In the genomic region with DNA sequence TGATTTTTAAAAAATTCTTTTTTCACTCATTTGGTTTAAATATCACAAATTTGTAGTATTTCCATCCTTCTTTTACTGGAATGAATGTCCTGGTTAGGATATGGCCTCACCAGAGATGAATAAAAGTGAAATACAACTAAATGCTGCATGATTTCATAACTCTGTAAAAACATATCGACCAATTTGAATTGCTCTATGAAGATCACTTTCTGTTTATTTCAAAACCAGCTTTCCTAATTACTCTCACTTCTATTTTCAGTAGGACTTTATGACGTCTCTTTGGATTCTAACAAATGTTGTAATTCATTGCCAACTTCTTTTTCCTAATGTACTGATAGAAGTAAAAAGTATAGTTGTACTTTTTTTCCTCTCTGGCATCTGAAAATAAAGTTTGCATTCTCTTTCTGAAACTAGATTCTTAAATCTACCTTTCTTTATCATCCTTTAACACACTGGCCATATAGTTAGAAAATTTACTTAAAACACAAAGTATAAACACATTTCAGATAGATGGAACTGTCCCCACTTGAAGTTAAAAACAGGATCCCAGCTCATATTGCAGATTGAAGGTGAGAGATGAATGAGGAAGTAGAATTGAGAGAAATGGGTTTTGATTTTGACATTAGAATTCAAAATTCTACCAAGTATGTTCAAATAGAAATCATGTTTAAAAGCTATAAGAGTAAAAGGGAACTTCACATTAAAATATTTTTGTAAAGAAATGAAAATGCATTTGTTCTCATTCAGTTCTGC, we compare ENCODE assay signal across 24 cellular contexts. TPM values are rescaled to one million over a fixed set of nuclear protein-coding genes. Genes with fewer than 3 reads are reported as not detected.
DNase-seq lines count a peak whose midpoint lies in the region; ATAC-seq and TF ChIP-seq lines count a peak whose summit lies in the region.
"Had no signal": no experiment of that assay in that cellular context is flagged by ENCODE, and none has a peak within 500 bp of the region (broad histone marks: within the 10 kb centered on the region; RNA-seq: fewer than 3 reads in every experiment).

No MANE protein-coding gene starts in this region.

- CTCF ChIA-PET in Caco-2 (lab: Charles Lee), result no interaction called here

- H3K4me3 ChIP-seq in Caco-2 (ENCODE audit: low read depth, low read length) (no peak overlapping the region), left lung (no peak overlapping the region)
- H3K4me3 ChIP-seq: SK-N-MC had no signal

- no TSS peak for BruUV-seq in Caco-2 (replicated peaks; lab: Mats Ljungman, UMichigan)

- peak; percentile 33 to 65 for ATAC-seq in activated T-cell treated with anti-CD3 and anti-CD28 coated beads, Interleukin-2, amount 50 U/mL, for 72 hours (replicated peaks in 1 of 2)
- ATAC-seq in activated T-helper 17 cell treated with anti-CD3 and anti-CD28 coated beads, Interleukin-2, amount 50 U/mL, for 72 hours (replicated peaks), result peak; percentile 62
- ATAC-seq in left lung, result no peak
- ATAC-seq: HCT116, PC-3, T-helper 17 cell had no signal

- no peaks in the 10 kb centered on the region for H3K36me3 Mint-ChIP-seq in activated T-cell treated with anti-CD3 and anti-CD28 coated beads, Interleukin-2, amount 50 U/mL, for 72 hours (ENCODE audit: insufficient read depth in 2 of 2)
- H3K36me3 Mint-ChIP-seq in activated T-helper 17 cell treated with anti-CD3 and anti-CD28 coated beads, Interleukin-2, amount 50 U/mL, for 72 hours (ENCODE audit: low read depth), result no peaks in the 10 kb centered on the region
- H3K36me3 Mint-ChIP-seq in Caco-2 (ENCODE audit: insufficient read depth, unreplicated experiment), result no peaks in the 10 kb centered on the region
- H3K36me3 Mint-ChIP-seq: CD4-positive, CD25-positive, alpha-beta regulatory T cell had no signal

- H3K4me1 Mint-ChIP-seq in activated T-cell treated with anti-CD3 and anti-CD28 coated beads, Interleukin-2, amount 50 U/mL, for 72 hours (ENCODE audit: low read depth), result peaks cover 28% of the 10 kb centered on the region
- no peaks in the 10 kb centered on the region for H3K4me1 Mint-ChIP-seq in activated T-helper 17 cell treated with anti-CD3 and anti-CD28 coated beads, Interleukin-2, amount 50 U/mL, for 72 hours
- no peaks in the 10 kb centered on the region for H3K4me1 Mint-ChIP-seq in Caco-2 (ENCODE audit: low read depth, unreplicated experiment)
- H3K4me1 Mint-ChIP-seq: CD4-positive, CD25-positive, alpha-beta regulatory T cell; T-helper 17 cell had no signal

- H3K27ac ChIP-seq in left lung, result no peak overlapping the region

- intact Hi-C loops in Caco-2 (cut with micrococcal nuclease; ENCODE audit: unreplicated experiment), result no loop called here
- intact Hi-C loops in left lung (cut with DNase I), result no loop called here

- no peaks in the 10 kb centered on the region for H3K9me3 Mint-ChIP-seq in activated T-cell treated with anti-CD3 and anti-CD28 coated beads, Interleukin-2, amount 50 U/mL, for 72 hours
- H3K9me3 Mint-ChIP-seq in activated T-helper 17 cell treated with anti-CD3 and anti-CD28 coated beads, Interleukin-2, amount 50 U/mL, for 72 hours, result no peaks in the 10 kb centered on the region
- H3K9me3 Mint-ChIP-seq in Caco-2 (ENCODE audit: unreplicated experiment), result no peaks in the 10 kb centered on the region
- H3K9me3 Mint-ChIP-seq: CD4-positive, CD25-positive, alpha-beta regulatory T cell had no signal

- H3K4me1 ChIP-seq in Caco-2, result no peaks in the 10 kb centered on the region
- H3K4me1 ChIP-seq in left lung, result no peaks in the 10 kb centered on the region

- H3K27ac Mint-ChIP-seq in activated T-cell treated with anti-CD3 and anti-CD28 coated beads, Interleukin-2, amount 50 U/mL, for 72 hours, result peak overlapping the region; percentile 63
- peak overlapping the region; percentile 42 for H3K27ac Mint-ChIP-seq in activated T-helper 17 cell treated with anti-CD3 and anti-CD28 coated beads, Interleukin-2, amount 50 U/mL, for 72 hours
- H3K27ac Mint-ChIP-seq in Caco-2 (ENCODE audit: unreplicated experiment), result no peak overlapping the region
- H3K27ac Mint-ChIP-seq: B cell; CD4-positive, CD25-positive, alpha-beta regulatory T cell; T-helper 17 cell had no signal

- H3K27me3 Mint-ChIP-seq in activated T-cell treated with anti-CD3 and anti-CD28 coated beads, Interleukin-2, amount 50 U/mL, for 72 hours (ENCODE audit: low read depth), result peaks cover 19% of the 10 kb centered on the region
- H3K27me3 Mint-ChIP-seq in activated T-helper 17 cell treated with anti-CD3 and anti-CD28 coated beads, Interleukin-2, amount 50 U/mL, for 72 hours, result peaks cover 7% of the 10 kb centered on the region
- H3K27me3 Mint-ChIP-seq in Caco-2 (ENCODE audit: insufficient read depth, unreplicated experiment), result no peaks in the 10 kb centered on the region
- H3K27me3 Mint-ChIP-seq: B cell had no signal

- TF ChIP-seq CTCF in Caco-2 (IDR thresholded peaks at IDR 0.05; ENCODE audit: insufficient read depth in 1 of 2, low read depth in 1 of 2, low read length in 1 of 2, severe bottlenecking in 1 of 2, unreplicated experiment in 1 of 2), result no peak
- TF ChIP-seq CTCF in left lung (IDR thresholded peaks at IDR 0.05), result no peak

- H3K4me3 Mint-ChIP-seq in activated T-cell treated with anti-CD3 and anti-CD28 coated beads, Interleukin-2, amount 50 U/mL, for 72 hours, result peak overlapping the region; percentile 34 to 80
- no peak overlapping the region for H3K4me3 Mint-ChIP-seq in activated T-helper 17 cell treated with anti-CD3 and anti-CD28 coated beads, Interleukin-2, amount 50 U/mL, for 72 hours
- H3K4me3 Mint-ChIP-seq in Caco-2 (ENCODE audit: unreplicated experiment), result no peak overlapping the region
- H3K4me3 Mint-ChIP-seq: B cell; CD4-positive, CD25-positive, alpha-beta regulatory T cell; T-helper 17 cell had no signal

- DNase-seq in activated T-cell treated with anti-CD3 and anti-CD28 coated beads, Interleukin-2, amount 50 U/mL, for 72 hours, result no peak
- no peak for DNase-seq in activated T-cell treated with anti-CD3 and anti-CD28 coated beads, Interleukin-2, amount 50 U/mL, for 1 hour
- DNase-seq in MV-4-11 (lab: John Stamatoyannopoulos, UW) (peak; percentile 55), Caco-2 (no peak), globus pallidus (ENCODE audit: low spot score) (no peak), left lung (no peak)
- DNase-seq: CD4-positive, CD25-positive, alpha-beta regulatory T cell; DMS 273 treated with DMSO at 0.1 percent for 48 hours; DMS79 treated with DMSO at 0.1 percent for 48 hours; IMR-90; NCI-H1092 treated with DMSO at 0.1 percent for 48 hours; NCI-H146; NCI-H345; NCI-H774; PC-3; SHP77; SW 1271; T-helper 17 cell had no signal

- H3K9me3 ChIP-seq in Caco-2 (no peaks in the 10 kb centered on the region), left lung (no peaks in the 10 kb centered on the region)

- H3K27me3 ChIP-seq in Caco-2 (replicated peaks; ENCODE audit: control insufficient read depth, insufficient read depth, low read length) (no peaks in the 10 kb centered on the region), left lung (no peaks in the 10 kb centered on the region)

- POLR2A ChIA-PET in Caco-2 (lab: Charles Lee), result no interaction called here

- H3K36me3 ChIP-seq in Caco-2 (ENCODE audit: control insufficient read depth, insufficient read depth, low read length) (no peaks in the 10 kb centered on the region), left lung (no peaks in the 10 kb centered on the region)

RNA-seq across cellular contexts. Expression of gene IL20RA, which starts 40.3 kb away (rescaled TPM):
- not detected for total RNA-seq in activated T-cell treated with anti-CD3 and anti-CD28 coated beads, Interleukin-2, amount 50 U/mL, for 72 hours
- under 1 TPM in 1 of 2 donors, not detected in 1; 0.06 TPM for total RNA-seq in activated T-helper 17 cell treated with anti-CD3 and anti-CD28 coated beads, Interleukin-2, amount 50 U/mL, for 72 hours
- total RNA-seq in Caco-2 (2022) (0.65 and 1.6 TPM in 2 replicates), left lung (1 to 10 TPM; 4.0 to 6.0 TPM)
- total RNA-seq: B cell; CD4-positive, CD25-positive, alpha-beta regulatory T cell; IMR-90; M059J; RPMI7951; T-helper 17 cell had no signal

Comparison
In these comparisons a context has a peak if more than half of its experiments do, and no peak if none do; other contexts are left out.
1. H3K4me3 Mint-ChIP-seq: peak in activated T-cell treated with anti-CD3 and anti-CD28 coated beads, Interleukin-2, amount 50 U/mL, for 72 hours (2 of 2); none in activated T-helper 17 cell treated with anti-CD3 and anti-CD28 coated beads, Interleukin-2, amount 50 U/mL, for 72 hours (single experiment) and Caco-2 (single experiment).